16 cellular contexts compared by ENCODE assay signal in the genomic region with DNA sequence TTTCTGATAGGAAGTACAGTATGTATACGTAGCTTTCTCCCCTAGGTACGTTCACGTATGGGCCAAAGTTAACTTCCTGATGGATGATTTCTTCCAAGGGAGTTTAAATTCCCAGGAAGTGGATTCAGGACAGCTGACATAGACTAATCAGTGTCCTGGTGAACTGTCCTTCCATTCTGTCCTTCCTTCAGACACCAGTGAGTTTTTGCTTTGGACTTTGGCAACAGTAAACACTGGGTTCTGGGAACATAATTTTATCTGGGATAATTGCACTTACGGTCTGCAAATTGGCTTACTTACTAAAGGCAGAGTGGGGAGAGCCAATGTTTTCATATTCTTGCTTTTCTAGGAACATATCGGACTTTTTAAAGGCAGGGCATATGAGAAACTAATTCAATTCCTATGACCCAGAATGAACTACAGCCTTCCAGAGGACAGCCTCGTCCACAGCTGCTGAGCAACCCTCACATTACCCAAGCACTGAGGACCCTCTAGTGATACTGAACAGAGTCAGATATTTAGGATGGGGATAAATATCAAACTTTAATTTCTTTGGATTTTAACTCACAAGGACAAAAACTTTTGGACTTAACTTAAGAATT.
DNase-seq lines count a peak whose midpoint lies in the region; ATAC-seq and TF ChIP-seq lines count a peak whose summit lies in the region.
"Had no signal": no experiment of that assay in that cellular context is flagged by ENCODE, and none has a peak within 500 bp of the region (broad histone marks: within the 10 kb centered on the region; RNA-seq: fewer than 3 reads in every experiment).

No MANE protein-coding gene starts in this region.

- H3K4me1 ChIP-seq in right atrium auricular region (no peaks in the 10 kb centered on the region), rectal smooth muscle tissue (ENCODE audit: control insufficient read depth, insufficient read depth, low read length) (peaks cover 7% of the 10 kb centered on the region), endodermal cell (ENCODE audit: control insufficient read depth, insufficient read depth, low read length) (no peaks in the 10 kb centered on the region)

- H3K27me3 ChIP-seq in right atrium auricular region (no peaks in the 10 kb centered on the region), rectal smooth muscle tissue (ENCODE audit: control insufficient read depth, insufficient read depth, low read length) (no peaks in the 10 kb centered on the region), endodermal cell (ENCODE audit: control insufficient read depth, insufficient read depth, low read length, poor library complexity, severe bottlenecking) (no peaks in the 10 kb centered on the region)

- ATAC-seq in left ventricle myocardium superior: peak; percentile 64
- peak; percentile 95 for ATAC-seq in left lobe of liver
- ATAC-seq: GM12878 had no signal

- H3K27ac ChIP-seq in right atrium auricular region (no peak overlapping the region), rectal smooth muscle tissue (ENCODE audit: low read depth, low read length) (peak overlapping the region; percentile 37), endodermal cell (ENCODE audit: low read depth, low read length) (no peak overlapping the region)

- no peak overlapping the region for H3K4me3 Mint-ChIP-seq in endodermal cell
- H3K4me3 Mint-ChIP-seq: B cell; CD4-positive, alpha-beta T cell; H9 had no signal

- H3K9me3 Mint-ChIP-seq in endodermal cell: peaks cover 3% of the 10 kb centered on the region
- H3K9me3 Mint-ChIP-seq: H9 had no signal

- WGBS in endodermal cell (ENCODE audit: insufficient coverage in 1 of 2, insufficient read length in 1 of 2), 2 experiments: 87 to 92% methylated on average over 5 to 6 of the region's 6 CpGs

- peaks cover 2% of the 10 kb centered on the region for H3K4me1 Mint-ChIP-seq in endodermal cell
- H3K4me1 Mint-ChIP-seq: B cell had no signal

- TF ChIP-seq CTCF in right atrium auricular region (IDR thresholded peaks at IDR 0.05) (no peak), endodermal cell (conservative IDR thresholded peaks at IDR 0.05) (no peak)

- DNase-seq in left ventricle myocardium superior: no peak
- DNase-seq in right atrium auricular region (ENCODE audit: low spot score): no peak
- no peak for DNase-seq in left lobe of liver (ENCODE audit: low spot score)
- DNase-seq in GM19240 (ENCODE audit: insufficient read length, low spot score): no peak
- no peak for DNase-seq in kidney tubule cell (ENCODE audit: low spot score)
- DNase-seq in endodermal cell: no peak
- DNase-seq: C1 segment of cervical spinal cord; Calu3; CD4-positive, alpha-beta T cell; DMS 273 treated with DMSO at 0.1 percent for 48 hours; DMS79; GOT3; H9 had no signal

- intact Hi-C loops in left ventricle myocardium superior (cut with micrococcal nuclease): no loop called here

- H3K9me3 ChIP-seq in right atrium auricular region: peaks cover 0 to 3% of the 10 kb centered on the region in 2 donors
- H3K9me3 ChIP-seq in endodermal cell (ENCODE audit: control insufficient read depth, low read length): no peaks in the 10 kb centered on the region

- H3K36me3 Mint-ChIP-seq in endodermal cell (ENCODE audit: low read depth): no peaks in the 10 kb centered on the region

- H3K9ac ChIP-seq in rectal smooth muscle tissue (ENCODE audit: low read length) (no peak overlapping the region), endodermal cell (ENCODE audit: extremely low read depth, low read length, poor library complexity, severe bottlenecking) (no peak overlapping the region)

- H3K27me3 Mint-ChIP-seq in endodermal cell (ENCODE audit: insufficient read depth): no peaks in the 10 kb centered on the region

- H3K27ac Mint-ChIP-seq in endodermal cell: no peak overlapping the region
- H3K27ac Mint-ChIP-seq: B cell; CD4-positive, alpha-beta T cell had no signal

- H3K36me3 ChIP-seq in right atrium auricular region (no peaks in the 10 kb centered on the region), rectal smooth muscle tissue (ENCODE audit: control insufficient read depth, insufficient read depth, low read length) (no peaks in the 10 kb centered on the region), endodermal cell (ENCODE audit: control insufficient read depth, insufficient read depth, low read length) (no peaks in the 10 kb centered on the region)

- no peak overlapping the region for H3K4me3 ChIP-seq in right atrium auricular region
- no peak overlapping the region for H3K4me3 ChIP-seq in rectal smooth muscle tissue (ENCODE audit: low read length)
- no peak overlapping the region for H3K4me3 ChIP-seq in endodermal cell (ENCODE audit: low read length)
- H3K4me3 ChIP-seq: GM12878 had no signal
